8 cellular contexts compared by ENCODE assay signal in the genomic region with DNA sequence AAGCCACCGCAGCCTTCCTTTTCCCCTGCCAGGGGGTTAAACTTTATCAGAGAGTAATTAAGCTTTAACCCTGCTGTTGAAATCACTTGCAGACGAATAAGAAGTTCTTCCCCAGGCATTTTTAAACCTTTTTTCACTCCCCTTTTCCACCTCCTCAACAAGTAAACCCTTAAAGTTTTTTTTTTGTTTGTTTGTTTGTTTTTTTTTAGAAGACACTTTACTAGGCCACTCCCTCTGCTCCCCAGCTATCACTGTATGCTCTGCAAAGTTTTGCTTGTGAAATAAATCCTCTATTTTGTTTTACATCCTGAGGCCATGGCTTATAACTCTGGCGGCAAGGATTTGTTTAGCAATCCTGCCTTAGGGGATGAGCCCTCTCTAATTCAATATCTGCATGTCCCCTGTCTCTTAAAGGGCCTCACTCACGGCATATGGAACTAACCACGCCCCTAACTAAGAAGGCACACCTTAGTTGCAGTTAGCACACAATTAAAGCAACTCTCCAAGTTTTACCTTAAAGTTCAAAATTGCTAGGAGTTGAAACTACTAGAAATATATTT.
DNase-seq lines count a peak whose midpoint lies in the region; ATAC-seq and TF ChIP-seq lines count a peak whose summit lies in the region.

No MANE protein-coding gene starts in this region.

- TF ChIP-seq CTCF in fibroblast of mammary gland (conservative IDR thresholded peaks at IDR 0.05; ENCODE audit: control insufficient read depth, insufficient read depth, low read depth, low read length) = no peak

- peak overlapping the region; percentile 53 for H3K4me3 ChIP-seq in fibroblast of mammary gland (ENCODE audit: control insufficient read depth, low read depth, low read length)

- DNase-seq in NCI-H82 (lab: John Stamatoyannopoulos, UW) = peak; percentile 86
- DNase-seq in fibroblast of mammary gland (ENCODE audit: low read depth) = no peak
- DNase-seq in renal cortical epithelial cell (ENCODE audit: low read depth) = peak; percentile 18
- no peak for DNase-seq in hippocampal formation (lab: John Stamatoyannopoulos, UW)
- DNase-seq in SKM-1 (lab: John Stamatoyannopoulos, UW; ENCODE audit: unreplicated experiment) = no peak
- no peak for DNase-seq in DMS 273 treated with DMSO at 0.1 percent for 48 hours (lab: John Stamatoyannopoulos, UW)

- ATAC-seq in GM21381 (IDR thresholded peaks at IDR 0.05; ENCODE audit: unreplicated experiment) (peak; percentile 54), esophagus mucosa (no peak)

Comparison
In these comparisons a context has a peak if more than half of its experiments do, and no peak if none do; other contexts are left out.
1. DNase-seq: peak in NCI-H82 (single experiment) and renal cortical epithelial cell (single experiment); none in fibroblast of mammary gland (single experiment), hippocampal formation (0 of 2), SKM-1 (single experiment) and DMS 273 treated with DMSO at 0.1 percent for 48 hours (single experiment).